Comparison of ENCODE assay signal across 33 cellular contexts in the genomic region with DNA sequence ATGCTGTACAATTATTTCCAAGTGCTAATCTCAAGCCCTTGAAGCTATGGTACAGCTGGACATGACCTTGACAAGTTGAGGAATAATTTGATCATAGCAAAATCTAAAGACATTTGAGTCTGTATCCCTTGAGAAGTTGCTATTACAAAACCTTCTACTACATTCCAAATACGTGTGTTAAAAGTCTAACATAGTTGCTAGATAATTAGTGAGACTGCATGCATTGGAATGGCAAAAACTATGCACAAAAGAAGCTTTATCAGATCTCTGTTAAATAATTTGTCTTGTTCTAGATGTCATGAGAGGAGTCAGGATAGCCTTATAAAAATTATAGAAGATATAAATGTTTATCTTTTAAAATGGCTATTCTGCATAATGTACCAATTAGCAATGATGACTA.
"Had no signal": no experiment of that assay in that cellular context is flagged by ENCODE, and none has a peak within 500 bp of the region (broad histone marks: within the 10 kb centered on the region; RNA-seq: fewer than 3 reads in every experiment).

No MANE protein-coding gene starts in this region.

- H3K4me1 Mint-ChIP-seq: activated naive CD4-positive, alpha-beta T cell treated with anti-CD3 and anti-CD28 coated beads, Interleukin-2, amount 10 ng/mL, durations not matched to agents 7 days and 5 days; activated naive CD4-positive, alpha-beta T cell treated with anti-CD3 and anti-CD28 coated beads, Interleukin-2, amount 50 U/mL, for 24 hours; activated naive CD8-positive, alpha-beta T cell treated with anti-CD3 and anti-CD28 coated beads for 36 hours; activated naive CD8-positive, alpha-beta T cell treated with anti-CD3 and anti-CD28 coated beads, Interleukin-2, amount 10 ng/mL, durations not matched to agents 7 days and 5 days; activated naive CD8-positive, alpha-beta T cell treated with anti-CD3 and anti-CD28 coated beads, Interleukin-2, amount 50 U/mL, for 24 hours; activated T-helper 17 cell treated with anti-CD3 and anti-CD28 coated beads, Interleukin-2, amount 50 U/mL, for 72 hours; brain; central memory CD8-positive, alpha-beta T cell had no signal

- H3K27me3 Mint-ChIP-seq: activated naive CD4-positive, alpha-beta T cell treated with anti-CD3 and anti-CD28 coated beads, Interleukin-2, amount 10 ng/mL, durations not matched to agents 7 days and 5 days; activated naive CD4-positive, alpha-beta T cell treated with anti-CD3 and anti-CD28 coated beads, Interleukin-2, amount 50 U/mL, for 24 hours; activated naive CD8-positive, alpha-beta T cell; activated naive CD8-positive, alpha-beta T cell treated with anti-CD3 and anti-CD28 coated beads for 36 hours; activated naive CD8-positive, alpha-beta T cell treated with anti-CD3 and anti-CD28 coated beads, Interleukin-2, amount 10 ng/mL, durations not matched to agents 7 days and 5 days; activated naive CD8-positive, alpha-beta T cell treated with anti-CD3 and anti-CD28 coated beads, Interleukin-2, amount 50 U/mL, for 24 hours; activated T-helper 17 cell treated with anti-CD3 and anti-CD28 coated beads, Interleukin-2, amount 50 U/mL, for 72 hours; brain; central memory CD8-positive, alpha-beta T cell had no signal

- H3K9me3 Mint-ChIP-seq: activated naive CD4-positive, alpha-beta T cell treated with anti-CD3 and anti-CD28 coated beads, Interleukin-2, amount 50 U/mL, for 24 hours had no signal

- H3K27ac Mint-ChIP-seq: activated naive CD4-positive, alpha-beta T cell treated with anti-CD3 and anti-CD28 coated beads for 36 hours; activated naive CD4-positive, alpha-beta T cell treated with anti-CD3 and anti-CD28 coated beads, Interleukin-2, amount 10 ng/mL, durations not matched to agents 7 days and 5 days; activated naive CD4-positive, alpha-beta T cell treated with anti-CD3 and anti-CD28 coated beads, Interleukin-2, amount 50 U/mL, for 24 hours; activated naive CD4-positive, alpha-beta T cell treated with anti-CD3 and anti-CD28 coated beads, Interleukin-2, amount 50 U/mL, for 72 hours; activated naive CD8-positive, alpha-beta T cell; activated naive CD8-positive, alpha-beta T cell treated with anti-CD3 and anti-CD28 coated beads for 36 hours; activated naive CD8-positive, alpha-beta T cell treated with anti-CD3 and anti-CD28 coated beads, Interleukin-2, amount 10 ng/mL, durations not matched to agents 7 days and 5 days; activated naive CD8-positive, alpha-beta T cell treated with anti-CD3 and anti-CD28 coated beads, Interleukin-2, amount 50 U/mL, for 24 hours; activated T-cell treated with anti-CD3 and anti-CD28 coated beads, Interleukin-2, amount 50 U/mL, for 72 hours; activated T-helper 1 cell treated with anti-CD3 and anti-CD28 coated beads, Interleukin-12 subunit alpha, Interleukin-12 subunit beta, Interleukin-2, Interleukin-4 antibody, amounts not matched to agents 30 ng/mL and 10 ng/mL and 1 ng/mL, durations not matched to agents 14 hours and 24 hours and 36 hours; activated T-helper 17 cell treated with anti-CD3 and anti-CD28 coated beads, Interleukin-2, amount 50 U/mL, for 72 hours; activated T-helper 2 cell treated with anti-CD3 and anti-CD28 coated beads, Interferon-gamma antibody, Interleukin-2, Interleukin-4, amounts not matched to agents 10 μg/mL and 5 μg/mL and 100 μg/mL, durations not matched to agents 14 hours and 24 hours and 36 hours; brain had no signal

- DNase-seq: activated effector memory CD4-positive, alpha-beta T cell treated with anti-CD3 and anti-CD28 coated beads, Interleukin-2, amount 50 U/mL, for 16 hours; activated effector memory CD4-positive, alpha-beta T cell treated with Interleukin-2 at 50 U/mL for 16 hours; activated gamma-delta T cell; activated gamma-delta T cell treated with Interleukin-2 at 50 U/mL for 16 hours; activated naive CD4-positive, alpha-beta T cell; activated naive CD4-positive, alpha-beta T cell treated with anti-CD3 and anti-CD28 coated beads for 36 hours; activated naive CD4-positive, alpha-beta T cell treated with anti-CD3 and anti-CD28 coated beads, Interleukin-2, amount 10 ng/mL, durations not matched to agents 7 days and 5 days; activated naive CD4-positive, alpha-beta T cell treated with anti-CD3 and anti-CD28 coated beads, Interleukin-2, amount 50 U/mL, for 16 hours; activated naive CD4-positive, alpha-beta T cell treated with Interleukin-2 at 50 U/mL for 16 hours; activated naive CD8-positive, alpha-beta T cell treated with anti-CD3 and anti-CD28 coated beads for 36 hours; activated naive CD8-positive, alpha-beta T cell treated with anti-CD3 and anti-CD28 coated beads, Interleukin-2, amount 10 ng/mL, durations not matched to agents 7 days and 5 days; activated naive CD8-positive, alpha-beta T cell treated with anti-CD3 and anti-CD28 coated beads, Interleukin-2, amount 50 U/mL, for 24 hours; activated T-cell treated with anti-CD3 and anti-CD28 coated beads, Interleukin-2, amount 50 U/mL, for 4 hours; activated T-cell treated with anti-CD3 and anti-CD28 coated beads, Interleukin-2, amount 50 U/mL, for 48 hours; activated T-cell treated with anti-CD3 and anti-CD28 coated beads, Interleukin-2, amount 50 U/mL, for 72 hours; adrenal gland; amniotic stem cell; amygdala; anterior cingulate cortex; aorta; body of pancreas; brain microvascular endothelial cell; caudate nucleus; central memory CD4-positive, alpha-beta T cell; cerebellar nuclear complex had no signal

- H3K36me3 Mint-ChIP-seq: activated naive CD4-positive, alpha-beta T cell treated with anti-CD3 and anti-CD28 coated beads, Interleukin-2, amount 10 ng/mL, durations not matched to agents 7 days and 5 days; activated naive CD4-positive, alpha-beta T cell treated with anti-CD3 and anti-CD28 coated beads, Interleukin-2, amount 50 U/mL, for 24 hours; activated naive CD8-positive, alpha-beta T cell treated with anti-CD3 and anti-CD28 coated beads, Interleukin-2, amount 10 ng/mL, durations not matched to agents 7 days and 5 days; brain had no signal

- H3K4me3 Mint-ChIP-seq: activated naive CD4-positive, alpha-beta T cell treated with anti-CD3 and anti-CD28 coated beads for 36 hours; activated naive CD4-positive, alpha-beta T cell treated with anti-CD3 and anti-CD28 coated beads, Interleukin-2, amount 10 ng/mL, durations not matched to agents 7 days and 5 days; activated naive CD4-positive, alpha-beta T cell treated with anti-CD3 and anti-CD28 coated beads, Interleukin-2, amount 50 U/mL, for 24 hours; activated naive CD8-positive, alpha-beta T cell; activated naive CD8-positive, alpha-beta T cell treated with anti-CD3 and anti-CD28 coated beads for 36 hours; activated naive CD8-positive, alpha-beta T cell treated with anti-CD3 and anti-CD28 coated beads, Interleukin-2, amount 10 ng/mL, durations not matched to agents 7 days and 5 days; activated naive CD8-positive, alpha-beta T cell treated with anti-CD3 and anti-CD28 coated beads, Interleukin-2, amount 50 U/mL, for 24 hours; activated T-cell treated with anti-CD3 and anti-CD28 coated beads, Interleukin-2, amount 50 U/mL, for 4 hours; activated T-cell treated with anti-CD3 and anti-CD28 coated beads, Interleukin-2, amount 50 U/mL, for 72 hours; activated T-helper 1 cell treated with anti-CD3 and anti-CD28 coated beads, Interleukin-12 subunit alpha, Interleukin-12 subunit beta, Interleukin-2, Interleukin-4 antibody, amounts not matched to agents 30 ng/mL and 10 ng/mL and 1 ng/mL, durations not matched to agents 14 hours and 24 hours and 36 hours; activated T-helper 17 cell treated with anti-CD3 and anti-CD28 coated beads, Interleukin-2, amount 50 U/mL, for 72 hours; brain; central memory CD8-positive, alpha-beta T cell had no signal
